In the genomic region with DNA sequence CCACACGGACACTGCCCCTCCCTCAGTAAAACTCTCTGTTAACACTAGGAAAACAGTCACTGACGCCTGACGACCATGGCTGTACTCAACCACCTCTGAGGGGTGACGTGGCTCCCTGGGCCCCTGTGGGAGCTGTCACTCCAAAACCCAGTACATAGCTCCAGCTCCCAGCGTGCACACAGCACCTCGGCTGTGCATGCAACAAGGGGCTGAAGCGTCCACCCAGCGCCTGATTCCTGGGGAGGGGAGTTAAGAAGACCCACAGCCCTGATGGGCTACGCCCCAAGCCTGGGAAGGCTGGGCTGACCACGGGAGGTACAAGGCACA, we compare ENCODE assay signal across 21 cellular contexts.
"Had no signal": no experiment of that assay in that cellular context is flagged by ENCODE, and none has a peak within 500 bp of the region (broad histone marks: within the 10 kb centered on the region; RNA-seq: fewer than 3 reads in every experiment).

No MANE protein-coding gene starts in this region.

- ATAC-seq: Panc1, PC-3, Right ventricle myocardium inferior, SK-N-SH treated with all-trans-retinoic acid at 6 μM for 48 hours had no signal

- DNase-seq: Karpas-422, KG1, MG63, NCI-H1092 treated with DMSO at 0.1 percent for 48 hours, NCI-H1436, NCI-H187, NCI-H2029, NCI-H2081 treated with DMSO at 0.1 percent for 48 hours, NCI-H2171, NCI-H226, NCI-H446, NCI-H510A, NCI-H524 treated with DMSO at 0.1 percent for 48 hours, NCI-H69, NCI-H774, PC-3, SHP77 treated with DMSO at 0.1 percent for 48 hours, SJCRH30 had no signal

- H3K9me3 ChIP-seq: MG63, SJCRH30 had no signal
